ENCODE assay signal across 1 cellular context in genomic region chr1:212588137-212588510, GRCh38.
TF ChIP-seq lines count a peak whose summit lies in the region.

No MANE protein-coding gene starts in this region.

TF ChIP-seq in GM23338, 12 proteins besides CTCF, POLR2A, EP300 and RAD21 (continued from another document):
- TF ChIP-seq REST (IDR thresholded peaks at IDR 0.05; ENCODE audit: unreplicated experiment) (no peak), POLR2AphosphoS5 (IDR thresholded peaks at IDR 0.05; ENCODE audit: low read depth) (no peak), JUNB (IDR thresholded peaks at IDR 0.05; ENCODE audit: unreplicated experiment) (no peak), ETS1 (IDR thresholded peaks at IDR 0.05) (no peak)
